Comparison of ENCODE assay signal across 20 cellular contexts in the genomic region with DNA sequence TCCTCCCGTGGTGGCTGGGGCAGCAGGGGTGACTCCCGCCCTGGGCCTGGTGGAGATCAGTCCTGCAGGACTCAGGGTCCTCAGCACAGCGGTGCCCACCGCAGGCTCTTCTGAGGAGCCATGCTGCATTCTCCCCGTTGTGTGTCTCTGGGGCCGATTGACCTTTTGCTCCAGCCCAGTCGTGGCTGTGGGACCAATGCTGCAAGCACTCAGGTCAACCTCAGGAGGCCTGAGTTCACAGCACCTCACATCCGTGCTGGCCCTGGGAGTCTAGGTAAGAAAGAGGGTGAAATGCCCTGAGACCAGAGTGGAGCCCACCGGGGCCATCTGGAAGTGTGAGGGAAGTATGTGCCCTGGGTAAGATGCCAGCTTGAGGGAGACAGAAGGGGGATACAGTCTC.
"Had no signal": no experiment of that assay in that cellular context is flagged by ENCODE, and none has a peak within 500 bp of the region (broad histone marks: within the 10 kb centered on the region; RNA-seq: fewer than 3 reads in every experiment).

No MANE protein-coding gene starts in this region.

- ATAC-seq: effector memory CD8-positive, alpha-beta T cell; left lung; naive thymus-derived CD4-positive, alpha-beta T cell; pancreas; stimulated activated naive B cell treated with anti-CD40 and anti-IgM and Interleukin-4, amounts not matched to agents 10 μg/mL and 1 μg/mL and 100 μg/mL, for 72 hours had no signal

- H3K36me3 Mint-ChIP-seq: naive thymus-derived CD4-positive, alpha-beta T cell; stimulated activated naive B cell treated with anti-CD40 and anti-IgM and Interleukin-4, amounts not matched to agents 10 μg/mL and 1 μg/mL and 100 μg/mL, for 72 hours had no signal

- H3K9me3 ChIP-seq: left lung, neutrophil, pancreas, suprapubic skin, transverse colon, vagina had no signal

- H3K4me3 Mint-ChIP-seq: effector memory CD8-positive, alpha-beta T cell; naive thymus-derived CD4-positive, alpha-beta T cell; nephron; stimulated activated naive B cell treated with anti-CD40 and anti-IgM and Interleukin-4, amounts not matched to agents 10 μg/mL and 1 μg/mL and 100 μg/mL, for 72 hours; stimulated activated naive CD8-positive, alpha-beta T cell treated with anti-CD3 and anti-CD28 coated beads, Interleukin-15, Interleukin-2, amounts not matched to agents 100 ng/mL and 50 ng/mL, for 24 hours had no signal

- H3K27ac Mint-ChIP-seq: effector memory CD8-positive, alpha-beta T cell; naive thymus-derived CD4-positive, alpha-beta T cell; nephron; stimulated activated naive B cell treated with anti-CD40 and anti-IgM and Interleukin-4, amounts not matched to agents 10 μg/mL and 1 μg/mL and 100 μg/mL, for 72 hours; stimulated activated naive CD8-positive, alpha-beta T cell treated with anti-CD3 and anti-CD28 coated beads, Interleukin-15, Interleukin-2, amounts not matched to agents 100 ng/mL and 50 ng/mL, for 24 hours had no signal

- H3K27me3 ChIP-seq: neutrophil, pancreas, vagina had no signal

- DNase-seq: cortex of kidney; effector memory CD8-positive, alpha-beta T cell; erythroblast; kidney; mesenchymal stem cell; midbrain; naive thymus-derived CD4-positive, alpha-beta T cell; pancreas; retina; small intestine; stimulated activated CD4-positive, alpha-beta T cell treated with anti-CD3 and anti-CD28 coated beads, Interleukin-15, amount 100 ng/mL, for 24 hours; stimulated activated CD4-positive, alpha-beta T cell treated with anti-CD3 and anti-CD28 coated beads, Interleukin-2, amount 100 ng/mL, for 48 hours; stimulated activated naive B cell treated with anti-CD40 and anti-IgM and Interleukin-4, amounts not matched to agents 10 μg/mL and 1 μg/mL and 100 μg/mL, for 72 hours; transverse colon had no signal

- H3K4me1 Mint-ChIP-seq: stimulated activated naive B cell treated with anti-CD40 and anti-IgM and Interleukin-4, amounts not matched to agents 10 μg/mL and 1 μg/mL and 100 μg/mL, for 72 hours had no signal

- H3K27ac ChIP-seq: left lung, neutrophil, pancreas, suprapubic skin, transverse colon, vagina had no signal

- H3K4me1 ChIP-seq: left lung, pancreas, transverse colon, vagina had no signal

- H3K36me3 ChIP-seq: left lung, neutrophil, pancreas, suprapubic skin, transverse colon, vagina had no signal

- H3K9me3 Mint-ChIP-seq: effector memory CD8-positive, alpha-beta T cell; nephron; stimulated activated naive B cell treated with anti-CD40 and anti-IgM and Interleukin-4, amounts not matched to agents 10 μg/mL and 1 μg/mL and 100 μg/mL, for 72 hours; stimulated activated naive CD8-positive, alpha-beta T cell treated with anti-CD3 and anti-CD28 coated beads, Interleukin-15, Interleukin-2, amounts not matched to agents 100 ng/mL and 50 ng/mL, for 24 hours had no signal

- H3K4me3 ChIP-seq: left lung, pancreas, suprapubic skin, transverse colon, vagina had no signal
